8 cellular contexts compared by ENCODE assay signal in genomic region chr6:5422321-5422915, GRCh38.
DNase-seq lines count a peak whose midpoint lies in the region; TF ChIP-seq lines count a peak whose summit lies in the region.

No MANE protein-coding gene starts in this region.

- H3K4me3 ChIP-seq in fibroblast of the aortic adventitia (ENCODE audit: low read depth, low read length) = no peak overlapping the region
- H3K4me3 ChIP-seq in smooth muscle cell = no peak overlapping the region

- peaks cover 5% of the 10 kb centered on the region for H3K36me3 Mint-ChIP-seq in T-helper 2 cell treated with Interferon-gamma antibody and Interleukin-4, amounts not matched to agents 5 μg/mL and 100 μg/mL, for 36 hours (ENCODE audit: low read depth)

- no peaks in the 10 kb centered on the region for H3K9me3 ChIP-seq in smooth muscle cell (replicated peaks; ENCODE audit: low read depth)

- DNase-seq in COLO668 (lab: John Stamatoyannopoulos, UW; ENCODE audit: unreplicated experiment) (peak; percentile 4), H4 (ENCODE audit: low spot score) (peak; percentile 43), RPMI7951 (ENCODE audit: low read depth) (peak; percentile 32), fibroblast of the aortic adventitia (ENCODE audit: low read depth) (peak; percentile 43), smooth muscle cell (lab: John Stamatoyannopoulos, UW; ENCODE audit: unreplicated experiment) (no peak), MV-4-11 (lab: John Stamatoyannopoulos, UW) (no peak), NCI-H2227 (lab: John Stamatoyannopoulos, UW; ENCODE audit: unreplicated experiment) (no peak)
- DNase-seq in T-helper 2 cell treated with Interferon-gamma antibody and Interleukin-4, amounts not matched to agents 5 μg/mL and 100 μg/mL, for 36 hours (ENCODE audit: low spot score) = no peak

- H3K27me3 Mint-ChIP-seq in T-helper 2 cell treated with Interferon-gamma antibody and Interleukin-4, amounts not matched to agents 5 μg/mL and 100 μg/mL, for 36 hours (ENCODE audit: low read depth) = no peaks in the 10 kb centered on the region

- 67% methylated on average over 5 of the region's 5 CpGs for WGBS in smooth muscle cell (ENCODE audit: low lambda C conversion rate)

- no peaks in the 10 kb centered on the region for H3K79me2 ChIP-seq in smooth muscle cell (ENCODE audit: low read depth)

- H3K4me1 ChIP-seq in smooth muscle cell (ENCODE audit: low read depth) = no peaks in the 10 kb centered on the region

- peaks cover 5% of the 10 kb centered on the region for H4K20me1 ChIP-seq in smooth muscle cell (ENCODE audit: low read depth)

- peaks cover 2% of the 10 kb centered on the region for H3K4me1 Mint-ChIP-seq in T-helper 2 cell treated with Interferon-gamma antibody and Interleukin-4, amounts not matched to agents 5 μg/mL and 100 μg/mL, for 36 hours (ENCODE audit: low read depth)

- H3K4me3 Mint-ChIP-seq in T-helper 2 cell treated with Interferon-gamma antibody and Interleukin-4, amounts not matched to agents 5 μg/mL and 100 μg/mL, for 36 hours = no peak overlapping the region

- H3F3A ChIP-seq in smooth muscle cell (ENCODE audit: low read depth) = no peaks in the 10 kb centered on the region

- H3K27ac Mint-ChIP-seq in T-helper 2 cell treated with Interferon-gamma antibody and Interleukin-4, amounts not matched to agents 5 μg/mL and 100 μg/mL, for 36 hours = no peak overlapping the region

- TF ChIP-seq CTCF in fibroblast of the aortic adventitia (IDR thresholded peaks at IDR 0.05; ENCODE audit: insufficient read depth, low read length) = peak; percentile 70
- peak; percentile 30 for TF ChIP-seq CTCF in smooth muscle cell (IDR thresholded peaks at IDR 0.05; ENCODE audit: borderline replicate concordance, insufficient read depth, poor library complexity, severe bottlenecking)

- no peaks in the 10 kb centered on the region for H3K36me3 ChIP-seq in smooth muscle cell (ENCODE audit: low read depth)

- no peak overlapping the region for H3K27ac ChIP-seq in smooth muscle cell (ENCODE audit: low read depth)

- H3K9me3 Mint-ChIP-seq in T-helper 2 cell treated with Interferon-gamma antibody and Interleukin-4, amounts not matched to agents 5 μg/mL and 100 μg/mL, for 36 hours = no peaks in the 10 kb centered on the region

- H3K9ac ChIP-seq in smooth muscle cell (ENCODE audit: low read depth) = no peak overlapping the region

- no peaks in the 10 kb centered on the region for H3K27me3 ChIP-seq in smooth muscle cell (ENCODE audit: low read depth)

- no peak overlapping the region for H3K4me2 ChIP-seq in smooth muscle cell

- no peak overlapping the region for H2AFZ ChIP-seq in smooth muscle cell (ENCODE audit: low read depth)

Comparison
In these comparisons a context has a peak if more than half of its experiments do, and no peak if none do; other contexts are left out.
1. DNase-seq: peak in COLO668 (single experiment), H4 (single experiment), RPMI7951 (single experiment) and fibroblast of the aortic adventitia (single experiment); none in smooth muscle cell (single experiment), T-helper 2 cell treated with Interferon-gamma antibody and Interleukin-4, amounts not matched to agents 5 μg/mL and 100 μg/mL, for 36 hours (single experiment), MV-4-11 (single experiment) and NCI-H2227 (single experiment).